Comparison of ENCODE assay signal across 2 cellular contexts in the genomic region with DNA sequence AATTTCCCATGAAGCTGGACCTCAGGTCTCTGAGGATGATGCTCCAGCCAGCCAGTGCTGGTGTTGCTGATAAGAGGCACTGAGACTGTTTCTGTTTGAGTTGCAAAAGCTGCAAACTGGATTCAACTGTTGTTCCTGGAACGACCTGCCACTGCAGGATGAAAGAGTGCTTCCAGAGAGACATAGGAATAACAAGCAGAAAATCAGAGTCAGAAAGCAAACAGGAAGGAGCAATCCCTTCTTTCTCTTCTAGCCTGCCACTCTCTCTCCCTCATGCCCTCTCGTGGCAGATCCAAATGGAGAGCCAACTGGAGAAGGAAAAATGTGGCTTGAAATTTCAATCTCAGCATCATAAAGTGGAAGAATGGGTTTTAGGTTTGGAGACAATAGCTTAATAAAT.
TF ChIP-seq lines count a peak whose summit lies in the region.

No MANE protein-coding gene starts in this region.

TF ChIP-seq in IMR-90, 13 proteins besides CTCF, POLR2A, EP300 and RAD21 (continued from another document):
- no peak for TF ChIP-seq RFX5 (IDR thresholded peaks at IDR 0.05; ENCODE audit: low read depth, low read length)
- TF ChIP-seq USF2 (IDR thresholded peaks at IDR 0.05; ENCODE audit: low read depth, low read length), result no peak
- no peak for TF ChIP-seq MAFK (IDR thresholded peaks at IDR 0.05; ENCODE audit: low read depth, low read length)
- no peak for TF ChIP-seq CEBPB (IDR thresholded peaks at IDR 0.05; ENCODE audit: low read depth, low read length)

TF ChIP-seq in SK-N-SH treated with all-trans-retinoic acid at 6 μM for 48 hours, 23 proteins besides CTCF, POLR2A, EP300 and RAD21 (continued from another document):
- TF ChIP-seq, protein P1, sequence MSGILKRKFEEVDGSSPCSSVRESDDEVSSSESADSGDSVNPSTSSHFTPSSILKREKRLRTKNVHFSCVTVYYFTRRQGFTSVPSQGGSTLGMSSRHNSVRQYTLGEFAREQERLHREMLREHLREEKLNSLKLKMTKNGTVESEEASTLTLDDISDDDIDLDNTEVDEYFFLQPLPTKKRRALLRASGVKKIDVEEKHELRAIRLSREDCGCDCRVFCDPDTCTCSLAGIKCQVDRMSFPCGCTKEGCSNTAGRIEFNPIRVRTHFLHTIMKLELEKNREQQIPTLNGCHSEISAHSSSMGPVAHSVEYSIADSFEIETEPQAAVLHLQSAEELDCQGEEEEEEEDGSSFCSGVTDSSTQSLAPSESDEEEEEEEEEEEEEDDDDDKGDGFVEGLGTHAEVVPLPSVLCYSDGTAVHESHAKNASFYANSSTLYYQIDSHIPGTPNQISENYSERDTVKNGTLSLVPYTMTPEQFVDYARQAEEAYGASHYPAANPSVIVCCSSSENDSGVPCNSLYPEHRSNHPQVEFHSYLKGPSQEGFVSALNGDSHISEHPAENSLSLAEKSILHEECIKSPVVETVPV (CRISPR knock-in tag; IDR thresholded peaks at IDR 0.05), result no peak
- TF ChIP-seq ZNF565 (CRISPR knock-in tag; conservative IDR thresholded peaks at IDR 0.05; ENCODE audit: low read depth) (no peak), SNAI2 (CRISPR knock-in tag; IDR thresholded peaks at IDR 0.05) (no peak)
